In the genomic region with DNA sequence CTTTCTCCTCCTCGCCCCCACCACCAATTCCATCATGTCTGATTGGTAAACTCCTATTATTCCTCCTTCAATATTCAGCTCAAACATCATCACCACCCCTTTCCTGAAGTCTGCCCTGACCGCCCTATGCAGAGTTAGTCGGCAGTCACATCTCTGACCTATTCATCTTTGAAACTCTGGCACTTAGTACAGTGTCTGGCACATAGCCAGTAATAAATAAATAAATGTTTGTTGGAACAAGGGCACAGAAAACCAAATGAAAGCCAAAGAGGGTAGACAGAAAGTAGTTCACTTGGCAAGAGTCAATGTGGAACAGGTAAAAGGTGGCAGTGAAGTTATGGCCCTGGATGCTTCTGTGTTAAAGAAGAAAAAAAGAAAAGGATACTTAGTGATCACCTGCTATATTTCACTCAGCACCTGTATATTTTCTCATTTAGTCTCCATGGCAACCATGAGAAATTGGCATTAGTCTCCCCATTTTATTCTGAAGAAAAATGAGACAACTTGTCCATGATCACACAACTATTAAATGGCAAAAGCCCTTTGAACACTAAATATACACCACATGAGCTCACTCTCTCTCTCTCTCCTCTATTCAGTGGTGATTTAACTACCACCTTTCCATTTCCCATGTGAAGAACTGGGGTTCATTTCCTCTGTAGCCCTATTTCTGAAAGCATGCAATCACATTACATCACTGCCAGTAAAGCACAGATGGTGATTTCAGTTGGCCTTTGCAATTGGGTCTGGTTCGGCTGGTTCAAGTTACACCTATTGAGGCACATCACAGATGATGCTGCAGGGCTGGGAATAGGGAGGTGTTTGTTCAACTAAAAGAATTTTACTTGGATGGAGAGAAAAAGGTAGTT, we compare ENCODE assay signal across 1 cellular context.
TF ChIP-seq lines count a peak whose summit lies in the region.

No MANE protein-coding gene starts in this region.

TF ChIP-seq in K562, 482 proteins besides CTCF, POLR2A, EP300 and RAD21:
- TF ChIP-seq NFIC (IDR thresholded peaks at IDR 0.05) (peak; percentile 84), RHOXF2B (CRISPR knock-in tag; conservative IDR thresholded peaks at IDR 0.05) (no peak), HDAC1 (IDR thresholded peaks at IDR 0.05) (no peak), ZNF282 (CRISPR knock-in tag; IDR thresholded peaks at IDR 0.05) (no peak), ZFX (CRISPR knock-in tag; IDR thresholded peaks at IDR 0.05) (no peak), MEIS2 (IDR thresholded peaks at IDR 0.05; ENCODE audit: partially characterized antibody) (peak; percentile 18), RFX1 (IDR thresholded peaks at IDR 0.05) (peak; percentile 75), ZKSCAN1 (IDR thresholded peaks at IDR 0.05; ENCODE audit: low read depth, low read length) (no peak), C11orf30 (IDR thresholded peaks at IDR 0.05; ENCODE audit: low read depth) (no peak), SMARCA4 (IDR thresholded peaks at IDR 0.05) (no peak), HNRNPK (IDR thresholded peaks at IDR 0.05; ENCODE audit: low read depth, low read length, poor library complexity, severe bottlenecking) (no peak), ZNF408 (CRISPR knock-in tag; IDR thresholded peaks at IDR 0.05; ENCODE audit: low read depth) (no peak), SRSF1 (IDR thresholded peaks at IDR 0.05; ENCODE audit: low read depth, low read length) (no peak), ZNF347 (CRISPR knock-in tag; IDR thresholded peaks at IDR 0.05; ENCODE audit: low read depth) (no peak), ZNF3 (CRISPR knock-in tag; IDR thresholded peaks at IDR 0.05) (no peak)
- TF ChIP-seq, protein P1, sequence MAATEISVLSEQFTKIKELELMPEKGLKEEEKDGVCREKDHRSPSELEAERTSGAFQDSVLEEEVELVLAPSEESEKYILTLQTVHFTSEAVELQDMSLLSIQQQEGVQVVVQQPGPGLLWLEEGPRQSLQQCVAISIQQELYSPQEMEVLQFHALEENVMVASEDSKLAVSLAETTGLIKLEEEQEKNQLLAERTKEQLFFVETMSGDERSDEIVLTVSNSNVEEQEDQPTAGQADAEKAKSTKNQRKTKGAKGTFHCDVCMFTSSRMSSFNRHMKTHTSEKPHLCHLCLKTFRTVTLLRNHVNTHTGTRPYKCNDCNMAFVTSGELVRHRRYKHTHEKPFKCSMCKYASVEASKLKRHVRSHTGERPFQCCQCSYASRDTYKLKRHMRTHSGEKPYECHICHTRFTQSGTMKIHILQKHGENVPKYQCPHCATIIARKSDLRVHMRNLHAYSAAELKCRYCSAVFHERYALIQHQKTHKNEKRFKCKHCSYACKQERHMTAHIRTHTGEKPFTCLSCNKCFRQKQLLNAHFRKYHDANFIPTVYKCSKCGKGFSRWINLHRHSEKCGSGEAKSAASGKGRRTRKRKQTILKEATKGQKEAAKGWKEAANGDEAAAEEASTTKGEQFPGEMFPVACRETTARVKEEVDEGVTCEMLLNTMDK (IDR thresholded peaks at IDR 0.05; ENCODE audit: borderline replicate concordance, insufficient read depth, low read depth, low read length, poor library complexity, severe bottlenecking): no peak
- TF ChIP-seq, protein P2, sequence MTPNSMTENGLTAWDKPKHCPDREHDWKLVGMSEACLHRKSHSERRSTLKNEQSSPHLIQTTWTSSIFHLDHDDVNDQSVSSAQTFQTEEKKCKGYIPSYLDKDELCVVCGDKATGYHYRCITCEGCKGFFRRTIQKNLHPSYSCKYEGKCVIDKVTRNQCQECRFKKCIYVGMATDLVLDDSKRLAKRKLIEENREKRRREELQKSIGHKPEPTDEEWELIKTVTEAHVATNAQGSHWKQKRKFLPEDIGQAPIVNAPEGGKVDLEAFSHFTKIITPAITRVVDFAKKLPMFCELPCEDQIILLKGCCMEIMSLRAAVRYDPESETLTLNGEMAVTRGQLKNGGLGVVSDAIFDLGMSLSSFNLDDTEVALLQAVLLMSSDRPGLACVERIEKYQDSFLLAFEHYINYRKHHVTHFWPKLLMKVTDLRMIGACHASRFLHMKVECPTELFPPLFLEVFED (CRISPR knock-in tag; conservative IDR thresholded peaks at IDR 0.05): no peak
- TF ChIP-seq, protein P3, sequence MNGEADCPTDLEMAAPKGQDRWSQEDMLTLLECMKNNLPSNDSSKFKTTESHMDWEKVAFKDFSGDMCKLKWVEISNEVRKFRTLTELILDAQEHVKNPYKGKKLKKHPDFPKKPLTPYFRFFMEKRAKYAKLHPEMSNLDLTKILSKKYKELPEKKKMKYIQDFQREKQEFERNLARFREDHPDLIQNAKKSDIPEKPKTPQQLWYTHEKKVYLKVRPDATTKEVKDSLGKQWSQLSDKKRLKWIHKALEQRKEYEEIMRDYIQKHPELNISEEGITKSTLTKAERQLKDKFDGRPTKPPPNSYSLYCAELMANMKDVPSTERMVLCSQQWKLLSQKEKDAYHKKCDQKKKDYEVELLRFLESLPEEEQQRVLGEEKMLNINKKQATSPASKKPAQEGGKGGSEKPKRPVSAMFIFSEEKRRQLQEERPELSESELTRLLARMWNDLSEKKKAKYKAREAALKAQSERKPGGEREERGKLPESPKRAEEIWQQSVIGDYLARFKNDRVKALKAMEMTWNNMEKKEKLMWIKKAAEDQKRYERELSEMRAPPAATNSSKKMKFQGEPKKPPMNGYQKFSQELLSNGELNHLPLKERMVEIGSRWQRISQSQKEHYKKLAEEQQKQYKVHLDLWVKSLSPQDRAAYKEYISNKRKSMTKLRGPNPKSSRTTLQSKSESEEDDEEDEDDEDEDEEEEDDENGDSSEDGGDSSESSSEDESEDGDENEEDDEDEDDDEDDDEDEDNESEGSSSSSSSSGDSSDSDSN (IDR thresholded peaks at IDR 0.05; ENCODE audit: borderline replicate concordance in 1 of 2, low read depth in 2 of 2, low read length in 2 of 2): no peak
- TF ChIP-seq, protein P4, sequence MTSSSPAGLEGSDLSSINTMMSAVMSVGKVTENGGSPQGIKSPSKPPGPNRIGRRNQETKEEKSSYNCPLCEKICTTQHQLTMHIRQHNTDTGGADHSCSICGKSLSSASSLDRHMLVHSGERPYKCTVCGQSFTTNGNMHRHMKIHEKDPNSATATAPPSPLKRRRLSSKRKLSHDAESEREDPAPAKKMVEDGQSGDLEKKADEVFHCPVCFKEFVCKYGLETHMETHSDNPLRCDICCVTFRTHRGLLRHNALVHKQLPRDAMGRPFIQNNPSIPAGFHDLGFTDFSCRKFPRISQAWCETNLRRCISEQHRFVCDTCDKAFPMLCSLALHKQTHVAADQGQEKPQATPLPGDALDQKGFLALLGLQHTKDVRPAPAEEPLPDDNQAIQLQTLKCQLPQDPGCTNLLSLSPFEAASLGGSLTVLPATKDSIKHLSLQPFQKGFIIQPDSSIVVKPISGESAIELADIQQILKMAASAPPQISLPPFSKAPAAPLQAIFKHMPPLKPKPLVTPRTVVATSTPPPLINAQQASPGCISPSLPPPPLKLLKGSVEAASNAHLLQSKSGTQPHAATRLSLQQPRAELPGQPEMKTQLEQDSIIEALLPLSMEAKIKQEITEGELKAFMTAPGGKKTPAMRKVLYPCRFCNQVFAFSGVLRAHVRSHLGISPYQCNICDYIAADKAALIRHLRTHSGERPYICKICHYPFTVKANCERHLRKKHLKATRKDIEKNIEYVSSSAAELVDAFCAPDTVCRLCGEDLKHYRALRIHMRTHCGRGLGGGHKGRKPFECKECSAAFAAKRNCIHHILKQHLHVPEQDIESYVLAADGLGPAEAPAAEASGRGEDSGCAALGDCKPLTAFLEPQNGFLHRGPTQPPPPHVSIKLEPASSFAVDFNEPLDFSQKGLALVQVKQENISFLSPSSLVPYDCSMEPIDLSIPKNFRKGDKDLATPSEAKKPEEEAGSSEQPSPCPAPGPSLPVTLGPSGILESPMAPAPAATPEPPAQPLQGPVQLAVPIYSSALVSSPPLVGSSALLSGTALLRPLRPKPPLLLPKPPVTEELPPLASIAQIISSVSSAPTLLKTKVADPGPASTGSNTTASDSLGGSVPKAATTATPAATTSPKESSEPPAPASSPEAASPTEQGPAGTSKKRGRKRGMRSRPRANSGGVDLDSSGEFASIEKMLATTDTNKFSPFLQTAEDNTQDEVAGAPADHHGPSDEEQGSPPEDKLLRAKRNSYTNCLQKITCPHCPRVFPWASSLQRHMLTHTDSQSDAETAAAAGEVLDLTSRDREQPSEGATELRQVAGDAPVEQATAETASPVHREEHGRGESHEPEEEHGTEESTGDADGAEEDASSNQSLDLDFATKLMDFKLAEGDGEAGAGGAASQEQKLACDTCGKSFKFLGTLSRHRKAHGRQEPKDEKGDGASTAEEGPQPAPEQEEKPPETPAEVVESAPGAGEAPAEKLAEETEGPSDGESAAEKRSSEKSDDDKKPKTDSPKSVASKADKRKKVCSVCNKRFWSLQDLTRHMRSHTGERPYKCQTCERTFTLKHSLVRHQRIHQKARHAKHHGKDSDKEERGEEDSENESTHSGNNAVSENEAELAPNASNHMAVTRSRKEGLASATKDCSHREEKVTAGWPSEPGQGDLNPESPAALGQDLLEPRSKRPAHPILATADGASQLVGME (CRISPR knock-in tag; IDR thresholded peaks at IDR 0.05): no peak
